In the genomic region with DNA sequence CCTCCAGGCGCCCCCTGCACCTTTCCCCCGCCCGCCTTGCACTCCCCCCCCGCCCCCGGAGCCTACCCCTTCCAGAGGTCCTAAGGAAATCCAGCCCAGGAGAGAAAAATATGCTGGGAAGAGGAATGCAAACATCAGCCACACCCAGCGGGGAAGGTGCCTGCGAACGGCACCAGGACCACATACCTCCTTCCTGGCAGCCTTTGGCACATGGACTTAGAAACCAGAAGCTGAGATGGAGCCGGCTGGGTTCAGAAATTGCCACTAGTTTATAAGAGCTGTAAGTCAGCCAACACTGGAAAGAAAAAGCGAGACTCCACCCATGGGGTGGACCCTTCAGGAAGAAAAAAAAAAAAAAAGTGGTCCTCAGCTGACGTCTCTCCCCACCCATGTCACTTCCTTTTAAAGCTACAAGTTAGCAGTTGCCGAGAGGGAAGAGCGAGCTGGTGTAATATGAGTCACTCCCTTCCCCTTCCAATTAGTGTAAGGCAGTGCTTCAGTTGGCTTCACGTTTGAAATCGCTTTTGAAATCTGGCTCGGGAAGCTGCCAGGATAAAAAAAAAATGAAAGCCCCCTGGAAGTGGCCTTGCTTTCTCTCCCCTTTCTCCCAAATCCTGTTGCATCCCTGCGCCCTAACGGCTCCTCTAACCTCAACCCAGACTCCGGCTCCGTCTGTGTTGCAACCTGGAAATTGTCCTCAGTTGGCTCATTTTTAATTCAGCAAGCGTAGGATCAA, we compare ENCODE assay signal across 8 cellular contexts. TPM values are rescaled to one million over a fixed set of nuclear protein-coding genes. Genes with fewer than 3 reads are reported as not detected.
DNase-seq lines count a peak whose midpoint lies in the region; ATAC-seq, FAIRE-seq and TF ChIP-seq lines count a peak whose summit lies in the region.

A gene with protein sequence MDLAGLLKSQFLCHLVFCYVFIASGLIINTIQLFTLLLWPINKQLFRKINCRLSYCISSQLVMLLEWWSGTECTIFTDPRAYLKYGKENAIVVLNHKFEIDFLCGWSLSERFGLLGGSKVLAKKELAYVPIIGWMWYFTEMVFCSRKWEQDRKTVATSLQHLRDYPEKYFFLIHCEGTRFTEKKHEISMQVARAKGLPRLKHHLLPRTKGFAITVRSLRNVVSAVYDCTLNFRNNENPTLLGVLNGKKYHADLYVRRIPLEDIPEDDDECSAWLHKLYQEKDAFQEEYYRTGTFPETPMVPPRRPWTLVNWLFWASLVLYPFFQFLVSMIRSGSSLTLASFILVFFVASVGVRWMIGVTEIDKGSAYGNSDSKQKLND (minus strand): TSS at position 310 of the 736 bp plus-strand sequence. CDS start 41,848 bp downstream, outside the sequence.

- WGBS in K562 (ENCODE audit: insufficient coverage, low coverage, missing lambda C conversion rate): 3% methylated on average over 16 of the region's 21 CpGs

- ATAC-seq in GM18511 (IDR thresholded peaks at IDR 0.05; ENCODE audit: unreplicated experiment) (peak; percentile 97), HG02943 (IDR thresholded peaks at IDR 0.05; ENCODE audit: low read depth, unreplicated experiment) (peak; percentile 99), K562 (peak; percentile 95), sciatic nerve (peak; percentile 99)

- no peaks in the 10 kb centered on the region for H4K20me1 ChIP-seq in K562 (replicated peaks; ENCODE audit: control insufficient read depth, insufficient read depth, low read length)

- no peaks in the 10 kb centered on the region for H3K27me3 ChIP-seq in K562 (ENCODE audit: control insufficient read depth in 2 of 2, insufficient read depth in 2 of 2, low read length in 2 of 2)

- CTCF ChIA-PET in K562 (lab: Yijun Ruan, JAX; ENCODE audit: low intra/inter-chr PET ratio): interaction anchor here (0.6 to 0.7 kb wide), 2 partner anchors 19 to 334 kb away, joined by 3 to 4 read pairs; no protein-coding TSS in a partner anchor

- peak; percentile 77 for TF ChIP-seq POLR2A in K562 (conservative IDR thresholded peaks at IDR 0.05)

- no peak for TF ChIP-seq CTCF in K562 (IDR thresholded peaks at IDR 0.05 in 2 of 3, conservative IDR thresholded peaks at IDR 0.05 in 1 of 3; ENCODE audit: insufficient read depth in 2 of 3, low read depth in 1 of 3, low read length in 3 of 3)

- H3K9me1 ChIP-seq in K562 (ENCODE audit: control insufficient read depth, insufficient read depth, low read length): no peaks in the 10 kb centered on the region

- peaks cover 19% of the 10 kb centered on the region for H3K79me2 ChIP-seq in K562 (ENCODE audit: control insufficient read depth, insufficient read depth, low read length)

- FAIRE-seq in K562 (lab: Jason Lieb, UNC): peak; percentile 99

- peak; percentile 52 for TF ChIP-seq EP300 in K562 (IDR thresholded peaks at IDR 0.05; ENCODE audit: low read length)

- H3K9me3 ChIP-seq in K562 (replicated peaks; ENCODE audit: control insufficient read depth, insufficient read depth, low read depth, low read length): no peaks in the 10 kb centered on the region

- H3K27ac ChIP-seq in K562 (ENCODE audit: extremely low read depth, low read depth, low read length): peak within 1 kb of the TSS; percentile 75

- peak within 1 kb of the TSS; percentile 97 for H2AFZ ChIP-seq in K562 (ENCODE audit: low read depth, low read length)

- peak within 1 kb of the TSS; percentile 93 for H3K4me2 ChIP-seq in K562 (ENCODE audit: insufficient read depth, low read length)

- in situ Hi-C loops in K562 (cut with MboI): no loop called here

- no TSS peak for BruUV-seq in K562 (replicated peaks; lab: Mats Ljungman, UMichigan)

- peaks cover 4 to 31% of the 10 kb centered on the region in 2 experiments for H3K4me1 ChIP-seq in K562 (replicated peaks in 1 of 2; ENCODE audit: control insufficient read depth in 2 of 2, insufficient read depth in 2 of 2, low read length in 2 of 2)

- H3K36me3 ChIP-seq in K562 (ENCODE audit: control insufficient read depth, insufficient read depth, low read length): no peaks in the 10 kb centered on the region

- peak within 1 kb of the TSS; percentile 58 for H3K4me3 ChIP-seq in K562

- intact Hi-C loops in K562 (cut with micrococcal nuclease) (loop anchor here (1.0 to 10.0 kb wide), 6 partner anchors 19 to 479 kb away; no protein-coding TSS in a partner anchor), sciatic nerve (cut with DNase I) (no loop called here)

- POLR2A ChIA-PET in K562 (lab: Yijun Ruan, JAX): interaction anchor here (0.6 to 2.9 kb wide), 18 partner anchors 8 to 172 kb away, joined by 3 to 23 read pairs (median 3); no protein-coding TSS in a partner anchor

- TF ChIP-seq RAD21 in K562 (CRISPR knock-in tag; conservative IDR thresholded peaks at IDR 0.05 in 1 of 2, IDR thresholded peaks at IDR 0.05 in 1 of 2): no peak

- peak; percentile 61 for DNase-seq in NCI-H2029 treated with DMSO at 0.1 percent for 48 hours (lab: John Stamatoyannopoulos, UW)
- peak; percentile 45 for DNase-seq in T-helper 9 cell
- peak; percentile 87 to 97 (median 92) for DNase-seq in K562 (ENCODE audit: extremely low read depth in 1 of 4, low spot score in 3 of 4)
- DNase-seq in iPS DF 19.7 (ENCODE audit: low read depth, low spot score): peak; percentile 90
- peak; percentile 70 for DNase-seq in sciatic nerve (ENCODE audit: low spot score)
- no peak for DNase-seq in GF-D8 (lab: John Stamatoyannopoulos, UW)

- peak within 1 kb of the TSS; percentile 73 to 88; a peak in 3 of 4 replicates for H3K9ac ChIP-seq in K562 (ENCODE audit: insufficient read depth in 1 of 2, low read depth in 2 of 2, low read length in 2 of 2)

TF ChIP-seq in K562, 482 proteins besides CTCF, POLR2A, EP300 and RAD21 (continues in another document):
- TF ChIP-seq ZNF717 (CRISPR knock-in tag; IDR thresholded peaks at IDR 0.05) (no peak), PBX2 (CRISPR knock-in tag; IDR thresholded peaks at IDR 0.05; ENCODE audit: low read depth) (no peak), PBX2 (tag; conservative IDR thresholded peaks at IDR 0.05; ENCODE audit: low read depth) (peak; percentile 29; the same call in 1 of the 2 replicates), ZNF551 (CRISPR knock-in tag; IDR thresholded peaks at IDR 0.05) (no peak), FOS (IDR thresholded peaks at IDR 0.05; ENCODE audit: extremely low read depth, insufficient read length) (no peak), ZNF561 (CRISPR knock-in tag; conservative IDR thresholded peaks at IDR 0.05) (no peak), CHAMP1 (IDR thresholded peaks at IDR 0.05) (0 out of 2 replicates have a peak, but pooled peaks have one; percentile 25)

RNA-seq across cellular contexts. Expression of the gene that starts here (rescaled TPM):
- total RNA-seq in K562 (2011; cell fraction: chromatin; rRNA removed; ENCODE audit: low replicate concordance): 90.5 and 109 TPM in 2 replicates
- 65.2 and 67.4 TPM in 2 replicates for total RNA-seq in K562 (2011; cell fraction: nucleolus; rRNA removed)
- total RNA-seq in K562 (2011; cell fraction: nucleoplasm; rRNA removed): 60.1 and 75.0 TPM in 2 replicates
- total RNA-seq in K562 (2014; rRNA removed): 4.5 and 6.7 TPM in 2 replicates
- total RNA-seq in K562 (2014; rRNA removed; fragmentation: Illumina TruSeq; extraction: Trizol): 7.1 and 7.9 TPM in 2 replicates
- total RNA-seq in K562 (2015; rRNA removed; fragmentation: Illumina TruSeq; extraction: Trizol): 5.0 and 5.6 TPM in 2 replicates
- total RNA-seq in K562 (2021): 9.2 and 9.7 TPM in 2 replicates
- polyA plus RNA-seq in K562 (2011; rRNA removed): 15.0 and 17.0 TPM in 2 replicates
- polyA plus RNA-seq in K562 (2011; cell fraction: cytosol; rRNA removed): 9.2 and 14.2 TPM in 2 replicates
- 62.4 and 68.7 TPM in 2 replicates for polyA plus RNA-seq in K562 (2011; cell fraction: nucleus; rRNA removed)
- polyA plus RNA-seq in K562 (2012): 5.3 and 8.6 TPM in 2 replicates
- 5.6 and 5.7 TPM in 2 replicates for polyA plus RNA-seq in K562 (2014; fragmentation: Illumina TruSeq; extraction: Trizol)
- 1 to 10 TPM; 2.2 to 3.4 TPM for polyA plus RNA-seq in K562 (2014; fragmentation: Nextera tagmentation; extraction: Ambion mirVana)
- polyA plus RNA-seq in K562 (2014; rRNA removed): 7.2 and 7.3 TPM in 2 replicates
- polyA minus RNA-seq in K562 (2011; rRNA and poly(A)+ RNA removed): 31.8 and 34.7 TPM in 2 replicates
- polyA minus RNA-seq in K562 (2011; cell fraction: cytosol; rRNA and poly(A)+ RNA removed): 6.3 and 8.8 TPM in 2 replicates
- 36.2 and 58.6 TPM in 2 replicates for polyA minus RNA-seq in K562 (2011; cell fraction: nucleus; rRNA and poly(A)+ RNA removed)
- total RNA-seq in sciatic nerve: 25.7 TPM
